ENCODE assay signal across 8 cellular contexts in the genomic region with DNA sequence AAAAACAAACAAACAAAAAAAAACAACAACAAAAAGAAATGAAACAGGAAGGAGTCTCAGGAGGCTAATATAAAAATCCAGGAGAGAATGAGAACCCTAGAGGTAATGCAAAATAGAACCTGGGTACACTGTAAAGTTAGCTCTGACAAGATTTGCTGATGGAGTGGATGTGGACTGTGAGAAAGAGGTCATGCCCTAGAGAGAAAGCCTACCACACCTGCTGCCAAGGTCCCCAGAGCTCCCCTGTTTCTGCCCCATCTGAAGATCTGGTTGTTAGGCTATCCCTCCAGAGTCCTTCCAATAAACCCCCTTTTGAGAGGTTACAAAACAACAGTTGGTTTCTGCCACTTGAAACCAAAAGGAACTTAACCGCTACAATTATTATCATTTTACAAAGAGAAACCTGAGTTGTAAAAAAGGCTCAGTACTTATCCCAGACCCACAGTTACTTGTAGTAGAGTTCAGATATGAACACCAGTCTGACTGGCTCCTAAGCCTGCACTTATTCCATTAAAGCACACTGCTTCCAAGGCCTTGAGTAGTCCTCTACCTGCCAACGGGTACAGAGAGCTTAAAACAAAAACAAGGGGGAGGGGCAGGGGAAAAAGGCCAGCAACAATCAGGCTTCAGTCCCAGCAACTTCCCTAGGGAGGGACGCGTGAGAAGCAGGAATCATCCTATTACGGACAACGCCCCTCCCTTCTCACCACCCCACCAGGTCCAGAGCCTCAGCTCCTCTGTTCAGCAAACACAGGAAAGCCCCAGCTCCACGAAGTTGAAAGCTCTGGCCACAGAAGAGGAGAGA. TPM values are rescaled to one million over a fixed set of nuclear protein-coding genes. Genes with fewer than 3 reads are reported as not detected.
DNase-seq lines count a peak whose midpoint lies in the region; ATAC-seq, FAIRE-seq and TF ChIP-seq lines count a peak whose summit lies in the region.

No MANE protein-coding gene starts in this region.

- no peak overlapping the region for H3K4me3 ChIP-seq in prostate gland

- peaks cover 4% of the 10 kb centered on the region for H3K4me1 ChIP-seq in prostate gland (replicated peaks)

- H3K36me3 ChIP-seq in prostate gland = no peaks in the 10 kb centered on the region

- H3K9me3 ChIP-seq in prostate gland = no peaks in the 10 kb centered on the region

- peak; percentile 12 for DNase-seq in GM19239 (ENCODE audit: insufficient read length, low spot score)
- DNase-seq in NCI-H82 treated with DMSO at 0.1 percent for 48 hours (lab: John Stamatoyannopoulos, UW; ENCODE audit: unreplicated experiment) = peak; percentile 57
- DNase-seq in fibroblast of the conjunctiva (ENCODE audit: low read depth) = peak; percentile 12
- peak; percentile 19 for DNase-seq in prostate gland (ENCODE audit: low spot score)
- no peak for DNase-seq in AML-193 (lab: John Stamatoyannopoulos, UW)
- DNase-seq in foreskin melanocyte = no peak

- intact Hi-C loops in prostate gland (cut with DNase I) = no loop called here

- ATAC-seq in HG03280 (IDR thresholded peaks at IDR 0.05; ENCODE audit: unreplicated experiment) (no peak), GM19397 (IDR thresholded peaks at IDR 0.05; ENCODE audit: unreplicated experiment) (no peak)

- WGBS in prostate gland = 11% methylated on average over 7 of the region's 7 CpGs

- FAIRE-seq in GM19239 (lab: Jason Lieb, UNC) = no peak

- no peak for TF ChIP-seq CTCF in prostate gland (IDR thresholded peaks at IDR 0.05)

- TF ChIP-seq POLR2A in prostate gland (IDR thresholded peaks at IDR 0.05) = no peak

- peak overlapping the region; percentile 77 to 78 for H3K27ac ChIP-seq in prostate gland

- no peaks in the 10 kb centered on the region for H3K27me3 ChIP-seq in prostate gland (replicated peaks; ENCODE audit: insufficient read depth)

RNA-seq across cellular contexts. Expression of a gene that starts 27.7 kb away (rescaled TPM):
- total RNA-seq in prostate gland = 10 to 100 TPM; 48.2 to 64.6 TPM

Comparison
In these comparisons a context has a peak if more than half of its experiments do, and no peak if none do; other contexts are left out.
1. DNase-seq: peak in GM19239 (single experiment), NCI-H82 treated with DMSO at 0.1 percent for 48 hours (single experiment), fibroblast of the conjunctiva (single experiment) and prostate gland (single experiment); none in AML-193 (0 of 2) and foreskin melanocyte (single experiment).